1 cellular context compared by ENCODE assay signal in genomic region chr2:225452677-225453076, GRCh38.
TF ChIP-seq lines count a peak whose summit lies in the region.

No MANE protein-coding gene starts in this region.

TF ChIP-seq in GM12878, 131 proteins besides CTCF, POLR2A, EP300 and RAD21 (continued from another document):
- no peak for TF ChIP-seq PKNOX1 (IDR thresholded peaks at IDR 0.05)
- TF ChIP-seq HDGF (IDR thresholded peaks at IDR 0.05), result no peak
